12 cellular contexts compared by ENCODE assay signal in genomic region chr11:75689861-75690641, GRCh38. TPM values are rescaled to one million over a fixed set of nuclear protein-coding genes. Genes with fewer than 3 reads are reported as not detected.
A peak's percentile ranks its signal among the peaks of the same experiment; 100 is the strongest.
DNase-seq lines count a peak whose midpoint lies in the region; ATAC-seq and TF ChIP-seq lines count a peak whose summit lies in the region.
"Had no signal": no experiment of that assay in that cellular context is flagged by ENCODE, and none has a peak within 500 bp of the region (broad histone marks: within the 10 kb centered on the region; RNA-seq: fewer than 3 reads in every experiment).

No MANE protein-coding gene starts in this region.

- no peak overlapping the region for H3K27ac Mint-ChIP-seq in progenitor cell of endocrine pancreas

- H3K36me3 Mint-ChIP-seq in progenitor cell of endocrine pancreas (ENCODE audit: insufficient read depth): peaks cover 4% of the 10 kb centered on the region

- H3K4me1 Mint-ChIP-seq in progenitor cell of endocrine pancreas (ENCODE audit: low read depth): no peaks in the 10 kb centered on the region

- ATAC-seq in GM18499 (IDR thresholded peaks at IDR 0.05; ENCODE audit: insufficient read depth, unreplicated experiment) (peak; percentile 33), GM21390 (IDR thresholded peaks at IDR 0.05; ENCODE audit: unreplicated experiment) (peak; percentile 72), HG03558 (IDR thresholded peaks at IDR 0.05; ENCODE audit: extremely low read depth, unreplicated experiment) (peak; percentile 71), HG02678 (IDR thresholded peaks at IDR 0.05; ENCODE audit: unreplicated experiment) (no peak)

- DNase-seq in germinal center (ENCODE audit: low spot score) (peak; percentile 53), progenitor cell of endocrine pancreas (ENCODE audit: low spot score, unreplicated experiment) (no peak), dermis blood vessel endothelial cell (no peak)
- DNase-seq in stimulated activated CD4-positive, alpha-beta T cell treated with anti-CD3 and anti-CD28 coated beads, Interleukin-4, amount 100 ng/mL, for 1 hour: no peak
- DNase-seq: GDM1, islet precursor cell, right lobe of liver, RPMI8226 had no signal

- H3K4me3 Mint-ChIP-seq in progenitor cell of endocrine pancreas (ENCODE audit: low read depth): no peak overlapping the region

- peaks cover 14% of the 10 kb centered on the region for H3K27me3 Mint-ChIP-seq in progenitor cell of endocrine pancreas

- H3K9me3 Mint-ChIP-seq in progenitor cell of endocrine pancreas (ENCODE audit: low read depth): peaks cover 16% of the 10 kb centered on the region

- TF ChIP-seq CTCF in progenitor cell of endocrine pancreas (IDR thresholded peaks at IDR 0.05; ENCODE audit: unreplicated experiment): no peak

RNA-seq across cellular contexts. Expression of gene MAP6, which starts 21.2 kb away (rescaled TPM):
- total RNA-seq in progenitor cell of endocrine pancreas: 5.4 and 6.0 TPM in 2 replicates
- 0.14 and 0.51 TPM in 2 replicates for total RNA-seq in dermis blood vessel endothelial cell

RNA-seq across cellular contexts. Expression of gene MOGAT2, which starts 27.6 kb away (rescaled TPM):
- not detected in 2 replicates for total RNA-seq in progenitor cell of endocrine pancreas
- total RNA-seq in dermis blood vessel endothelial cell: not detected in 2 replicates
